Comparison of ENCODE assay signal across 8 cellular contexts in the genomic region with DNA sequence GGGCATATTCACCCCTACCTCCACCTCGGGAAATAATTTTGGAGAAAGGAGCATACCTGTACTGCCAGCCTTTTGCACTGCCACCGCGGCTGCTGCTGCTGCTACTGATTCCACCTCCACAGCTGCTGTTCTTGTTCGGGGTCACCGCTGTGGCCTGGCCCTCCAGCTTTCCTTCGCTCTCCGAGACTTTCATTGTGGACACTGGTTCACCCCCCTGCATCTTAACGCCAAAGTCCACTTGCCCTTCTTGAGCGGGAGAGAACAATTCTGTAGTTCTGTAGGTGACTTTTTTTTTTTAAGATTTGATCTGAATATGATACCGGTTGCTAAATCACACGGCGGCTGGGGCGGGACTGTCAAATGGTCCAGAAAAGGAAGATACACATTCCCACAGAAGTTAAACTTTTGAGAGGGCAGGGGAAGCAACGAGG. TPM values are rescaled to one million over a fixed set of nuclear protein-coding genes. Genes with fewer than 3 reads are reported as not detected.
DNase-seq lines count a peak whose midpoint lies in the region; ATAC-seq, FAIRE-seq and TF ChIP-seq lines count a peak whose summit lies in the region.

No MANE protein-coding gene starts in this region.

- H2BK15ac ChIP-seq in IMR-90 (ENCODE audit: low read depth, low read length) = no peak overlapping the region

- H3K9me1 ChIP-seq in IMR-90 (ENCODE audit: insufficient read depth, low read length) = no peaks in the 10 kb centered on the region

- FAIRE-seq in GM12878 (lab: Jason Lieb, UNC) (no peak), RCC 7860 (lab: Jason Lieb, UNC) (no peak)

- TSS peak; percentile 46 for BruUV-seq in Caco-2 (replicated peaks; lab: Mats Ljungman, UMichigan)
- TSS peak; percentile 66 for BruUV-seq in IMR-90 (replicated peaks; lab: Mats Ljungman, UMichigan)
- TSS peak; percentile 65 for BruUV-seq in GM12878 (replicated peaks; lab: Mats Ljungman, UMichigan)

- no peak overlapping the region for H2BK20ac ChIP-seq in IMR-90 (ENCODE audit: low read depth, low read length)

- H3K56ac ChIP-seq in IMR-90 (ENCODE audit: extremely low read depth, insufficient read depth, low read length) = peak overlapping the region; percentile 82

- H2AK9ac ChIP-seq in IMR-90 (replicated peaks; ENCODE audit: low read depth, low read length, poor library complexity) = peak overlapping the region; percentile 88

- peak overlapping the region; percentile 6; the same call in 1 of the 2 replicates for H4K5ac ChIP-seq in IMR-90 (ENCODE audit: low read depth, low read length)

- no peaks in the 10 kb centered on the region for H3K36me3 ChIP-seq in Caco-2 (ENCODE audit: control insufficient read depth, insufficient read depth, low read length)
- no peaks in the 10 kb centered on the region for H3K36me3 ChIP-seq in IMR-90 (ENCODE audit: control insufficient read depth, insufficient read depth, low read length)
- no peaks in the 10 kb centered on the region for H3K36me3 ChIP-seq in GM12878 (ENCODE audit: control insufficient read depth in 2 of 2, insufficient read depth in 2 of 2, low read length in 1 of 2)

- H3K18ac ChIP-seq in IMR-90 (ENCODE audit: low read depth, low read length) = no peak overlapping the region

- H3K4me1 Mint-ChIP-seq in Caco-2 (ENCODE audit: low read depth, unreplicated experiment) = peaks cover 8% of the 10 kb centered on the region
- H3K4me1 Mint-ChIP-seq in stimulated activated naive CD8-positive, alpha-beta T cell treated with anti-CD3 and anti-CD28 coated beads, Interleukin-15, amount 100 ng/mL, for 72 hours = peaks cover 47% of the 10 kb centered on the region

- H3K27ac ChIP-seq in IMR-90 (ENCODE audit: insufficient read depth, low read length) = peak overlapping the region; percentile 75
- H3K27ac ChIP-seq in GM12878 (ENCODE audit: control insufficient read depth, insufficient read depth) = peak overlapping the region; percentile 79

- H3K27me3 ChIP-seq in Caco-2 (replicated peaks; ENCODE audit: control insufficient read depth, insufficient read depth, low read length) = no peaks in the 10 kb centered on the region
- H3K27me3 ChIP-seq in IMR-90 (ENCODE audit: control insufficient read depth, insufficient read depth, low read length) = no peaks in the 10 kb centered on the region
- H3K27me3 ChIP-seq in GM12878 (replicated peaks in 1 of 2; ENCODE audit: control insufficient read depth in 2 of 2, insufficient read depth in 2 of 2, low read length in 1 of 2) = no peaks in the 10 kb centered on the region

- H2AFZ ChIP-seq in IMR-90 (replicated peaks; ENCODE audit: low read length, poor library complexity) (peak overlapping the region; percentile 98), GM12878 (ENCODE audit: control insufficient read depth, low read depth, low read length) (peak overlapping the region; percentile 72)

- 0% methylated on average over 1 of the region's 14 CpGs; no CpG with 5 or more reads in 1 of the 2 experiments for WGBS in IMR-90 (ENCODE audit: extremely low coverage in 2 of 2, insufficient read length in 1 of 2), 2 experiments
- WGBS in GM12878 (ENCODE audit: insufficient coverage, insufficient replicate concordance, low lambda C conversion rate, missing lambda C conversion rate) = 8% methylated on average over 14 of the region's 14 CpGs

- POLR2A ChIA-PET in Caco-2 (lab: Charles Lee) (no interaction called here), IMR-90 (lab: Charles Lee; ENCODE audit: unreplicated experiment) (interaction anchor here (0.5 kb wide), 1 partner anchor 81 kb away, joined by 3 read pairs; no protein-coding TSS in a partner anchor), GM12878 (lab: Charles Lee) (no interaction called here)

- H2BK5ac ChIP-seq in IMR-90 (ENCODE audit: low read depth, low read length, poor library complexity, severe bottlenecking) = peak overlapping the region; percentile 42

- TF ChIP-seq POLR2A in IMR-90 (IDR thresholded peaks at IDR 0.05; ENCODE audit: low read depth, low read length) (no peak), GM12878 (IDR thresholded peaks at IDR 0.05; ENCODE audit: low read depth, low read length) (no peak)

- no peak; the same call in 1 of the 2 replicates for ATAC-seq in IMR-90 (ENCODE audit: low read depth)
- 0 out of 3 replicates have a peak, but pooled peaks have one; percentile 2 for ATAC-seq in GM12878
- peak; percentile 24 for ATAC-seq in left colon
- ATAC-seq in stimulated activated naive CD8-positive, alpha-beta T cell treated with anti-CD3 and anti-CD28 coated beads, Interleukin-15, amount 100 ng/mL, for 72 hours = no peak

- peak overlapping the region; percentile 47; the same call in 1 of the 2 replicates for H4K91ac ChIP-seq in IMR-90 (ENCODE audit: insufficient read depth, low read depth, low read length)

- H3K9me3 ChIP-seq in Caco-2 (no peaks in the 10 kb centered on the region), IMR-90 (ENCODE audit: control insufficient read depth, insufficient read depth, low read length) (no peaks in the 10 kb centered on the region), GM12878 (replicated peaks; ENCODE audit: control insufficient read depth, insufficient read depth, low read length) (no peaks in the 10 kb centered on the region)

- peak overlapping the region; percentile 12 to 77; a peak in 2 of 4 replicates for H4K8ac ChIP-seq in IMR-90 (ENCODE audit: low read depth in 2 of 2, low read length in 2 of 2)

- CTCF ChIA-PET in Caco-2 (lab: Charles Lee) (interaction anchor here (0.7 kb wide), 1 partner anchor 8 kb away, joined by 3 read pairs; no protein-coding TSS in a partner anchor), IMR-90 (lab: Yijun Ruan, JAX) (interaction anchor here (1.1 kb wide), 1 partner anchor 18 kb away, joined by 4 read pairs; no protein-coding TSS in a partner anchor), GM12878 (lab: Yijun Ruan, JAX) (interaction anchor here (0.7 to 1.6 kb wide), 4 partner anchors 9 to 74 kb away, joined by 3 to 4 read pairs (median 3); a partner anchor contains a TSS)

- TF ChIP-seq EP300 in GM12878 (IDR thresholded peaks at IDR 0.05; ENCODE audit: borderline replicate concordance in 1 of 2, control insufficient read depth in 1 of 2, low read depth in 2 of 2, low read length in 2 of 2) = no peak

- peak overlapping the region; percentile 94 for H3K4me3 Mint-ChIP-seq in Caco-2 (ENCODE audit: unreplicated experiment)
- peak overlapping the region; percentile 93 for H3K4me3 Mint-ChIP-seq in stimulated activated naive CD8-positive, alpha-beta T cell treated with anti-CD3 and anti-CD28 coated beads, Interleukin-15, amount 100 ng/mL, for 72 hours

- in situ Hi-C loops in IMR-90 (cut with MboI; ENCODE audit: low sequenced_read_pairs) (loop anchor here (25.0 kb wide), 1 partner anchor 607 kb away; no protein-coding TSS in a partner anchor), GM12878 (cut with MboI) (loop anchor here (10.0 kb wide), 1 partner anchor 320 kb away; no protein-coding TSS in a partner anchor)

- intact Hi-C loops in Caco-2 (cut with micrococcal nuclease; ENCODE audit: unreplicated experiment) (loop anchor here (5.0 kb wide), 1 partner anchor 323 kb away; no protein-coding TSS in a partner anchor), IMR-90 (cut with micrococcal nuclease) (no loop called here), GM12878 (cut with micrococcal nuclease; ENCODE audit: unreplicated experiment) (loop anchor here (2.0 kb wide), 1 partner anchor 322 kb away; no protein-coding TSS in a partner anchor), left colon (cut with DNase I, micrococcal nuclease) (no loop called here)

- H3K4ac ChIP-seq in IMR-90 (ENCODE audit: low read depth, low read length) = peak overlapping the region; percentile 75

- H3K14ac ChIP-seq in IMR-90 (replicated peaks; ENCODE audit: low read depth, low read length) = peak overlapping the region; percentile 97

- H3K4me1 ChIP-seq in Caco-2 (peaks cover 35% of the 10 kb centered on the region), IMR-90 (ENCODE audit: control insufficient read depth, insufficient read depth, low read length) (no peaks in the 10 kb centered on the region; the same call in none of the 2 replicates), GM12878 (ENCODE audit: control insufficient read depth, insufficient read depth, low read length) (peaks cover 4% of the 10 kb centered on the region; the same call in 1 of the 2 replicates)

- peak overlapping the region; percentile 90 for H3K9ac ChIP-seq in IMR-90 (ENCODE audit: low read depth, low read length)
- H3K9ac ChIP-seq in GM12878 (ENCODE audit: control insufficient read depth, insufficient read depth, low read length) = peak overlapping the region; percentile 77

- peaks cover 6% of the 10 kb centered on the region for H3K36me3 Mint-ChIP-seq in Caco-2 (ENCODE audit: insufficient read depth, unreplicated experiment)

- H2BK120ac ChIP-seq in IMR-90 (ENCODE audit: low read depth, low read length) = no peak overlapping the region; the same call in 1 of the 2 replicates

- TF ChIP-seq RAD21 in IMR-90 (IDR thresholded peaks at IDR 0.05; ENCODE audit: low read length) (no peak), GM12878 (IDR thresholded peaks at IDR 0.05; ENCODE audit: insufficient read depth, low read depth, low read length) (no peak)

- peak overlapping the region; percentile 72 for H3K4me3 ChIP-seq in Caco-2 (ENCODE audit: low read depth, low read length)
- H3K4me3 ChIP-seq in IMR-90 (ENCODE audit: insufficient read depth, low read depth, low read length) = peak overlapping the region; percentile 84
- peak overlapping the region; percentile 96 for H3K4me3 ChIP-seq in GM12878

- peaks cover 10 to 39% of the 10 kb centered on the region in 2 experiments for H3K79me1 ChIP-seq in IMR-90 (ENCODE audit: low read depth in 1 of 2, low read length in 2 of 2)

- H3K27me3 Mint-ChIP-seq in Caco-2 (ENCODE audit: insufficient read depth, unreplicated experiment) = no peaks in the 10 kb centered on the region
- no peaks in the 10 kb centered on the region for H3K27me3 Mint-ChIP-seq in stimulated activated naive CD8-positive, alpha-beta T cell treated with anti-CD3 and anti-CD28 coated beads, Interleukin-15, amount 100 ng/mL, for 72 hours

- RAD21 ChIA-PET in GM12878 (lab: Charles Lee; ENCODE audit: unreplicated experiment) = interaction anchor here (1.1 kb wide), 1 partner anchor 9 kb away, joined by 4 read pairs; no protein-coding TSS in a partner anchor

- H3K4me2 ChIP-seq in IMR-90 (ENCODE audit: low read depth, low read length) (peak overlapping the region; percentile 90), GM12878 (ENCODE audit: control insufficient read depth, insufficient read depth) (peak overlapping the region; percentile 56)

- peaks cover 10% of the 10 kb centered on the region; the same call in 1 of the 2 replicates for H4K20me1 ChIP-seq in IMR-90 (ENCODE audit: insufficient read depth, low read length)
- H4K20me1 ChIP-seq in GM12878 (ENCODE audit: control insufficient read depth, insufficient read depth) = no peaks in the 10 kb centered on the region

- no peaks in the 10 kb centered on the region for H3K9me3 Mint-ChIP-seq in Caco-2 (ENCODE audit: unreplicated experiment)
- H3K9me3 Mint-ChIP-seq in stimulated activated naive CD8-positive, alpha-beta T cell treated with anti-CD3 and anti-CD28 coated beads, Interleukin-15, amount 100 ng/mL, for 72 hours = no peaks in the 10 kb centered on the region

- peak overlapping the region; percentile 99 for H3K23ac ChIP-seq in IMR-90 (ENCODE audit: low read depth, low read length)

- SMC1A ChIA-PET in GM12878 (lab: Charles Lee; ENCODE audit: uncharacterized antibody, unreplicated experiment) = interaction anchor here (0.7 to 1.0 kb wide), 2 partner anchors 10 to 830 kb away, joined by 3 to 4 read pairs; no protein-coding TSS in a partner anchor

- H3K79me2 ChIP-seq in GM12878 (ENCODE audit: control insufficient read depth, insufficient read depth, low read length) = peaks cover 51% of the 10 kb centered on the region

- peak overlapping the region; percentile 60 for H2AK5ac ChIP-seq in IMR-90 (ENCODE audit: low read depth, low read length)

- peak; percentile 31 to 42 for DNase-seq in Caco-2
- DNase-seq in IMR-90 = peak; percentile 22
- DNase-seq in GM12878 (ENCODE audit: low read depth, low spot score) = no peak
- DNase-seq in left colon = peak; percentile 40 to 56
- DNase-seq in stimulated activated naive CD8-positive, alpha-beta T cell treated with anti-CD3 and anti-CD28 coated beads, Interleukin-15, amount 100 ng/mL, for 72 hours = peak in 1 of 2 donors; percentile 8
- no peak for DNase-seq in SKM-1 treated with dmso at 0.1 percent for 144 hours (lab: John Stamatoyannopoulos, UW; ENCODE audit: unreplicated experiment)
- DNase-seq in KG1 (lab: John Stamatoyannopoulos, UW) = no peak
- DNase-seq in RCC 7860 (ENCODE audit: low spot score) = no peak

- TF ChIP-seq CTCF in Caco-2 (IDR thresholded peaks at IDR 0.05; ENCODE audit: insufficient read depth in 1 of 2, low read depth in 1 of 2, low read length in 1 of 2, severe bottlenecking in 1 of 2, unreplicated experiment in 1 of 2) (no peak), IMR-90 (conservative IDR thresholded peaks at IDR 0.05; ENCODE audit: low read depth, low read length) (no peak), GM12878 (IDR thresholded peaks at IDR 0.05 in 2 of 3, conservative IDR thresholded peaks at IDR 0.05 in 1 of 3; ENCODE audit: control insufficient read depth in 2 of 3, extremely low read depth in 1 of 3, insufficient read depth in 1 of 3, low read depth in 3 of 3, low read length in 3 of 3) (no peak)

- dilution Hi-C loops in IMR-90 (cut with HindIII; ENCODE audit: low sequenced_read_pairs, unreplicated experiment) = no loop called here

- peak overlapping the region; percentile 92 for H3K27ac Mint-ChIP-seq in Caco-2 (ENCODE audit: unreplicated experiment)
- H3K27ac Mint-ChIP-seq in stimulated activated naive CD8-positive, alpha-beta T cell treated with anti-CD3 and anti-CD28 coated beads, Interleukin-15, amount 100 ng/mL, for 72 hours = peak overlapping the region; percentile 92 to 94

RNA-seq across cellular contexts. Expression of a gene that starts 0.7 kb away (rescaled TPM):
- total RNA-seq in Caco-2 (2022) (16.8 and 19.2 TPM in 2 replicates), IMR-90 (2012; rRNA removed) (11.4 and 11.8 TPM in 2 replicates), GM12878 (2014; rRNA removed) (11.3 and 13.6 TPM in 2 replicates), GM12878 (2014; rRNA removed; fragmentation: Illumina TruSeq; extraction: Trizol) (13.6 and 13.8 TPM in 2 replicates), GM12878 (2021) (15.2 and 15.8 TPM in 2 replicates), left colon (10 to 100 TPM; 17.0 to 24.1 TPM)
- polyA plus RNA-seq in IMR-90 (2012; rRNA removed) (3.3 and 4.2 TPM in 2 replicates), GM12878 (2011; rRNA removed) (10.6 and 13.2 TPM in 2 replicates), GM12878 (2014; fragmentation: Illumina TruSeq; extraction: Trizol) (19.0 and 22.5 TPM in 2 replicates), GM12878 (2014; fragmentation: Nextera tagmentation; extraction: Ambion mirVana) (10 to 100 TPM in 1 of 2 experiments, 1 to 10 TPM in 1; 9.6 to 11.7 TPM), GM12878 (2014; rRNA removed) (8.2 and 8.4 TPM in 2 replicates), GM12878 (2016; fragmentation: Nextera tagmentation; extraction: Ambion mirVana) (10 to 100 TPM; 13.6 to 13.9 TPM)
- polyA plus RNA-seq in IMR-90 (2012; cell fraction: cytosol; rRNA removed) = 0.69 and 0.75 TPM in 2 replicates
- 0.24 and 2.3 TPM in 2 replicates for polyA plus RNA-seq in IMR-90 (2012; cell fraction: nucleus; rRNA removed; ENCODE audit: low replicate concordance)
- total RNA-seq in GM12878 (2013; cell fraction: nucleolus; rRNA removed) = 6.0 and 7.3 TPM in 2 replicates
- polyA plus RNA-seq in GM12878 (2011; ENCODE audit: low read depth) = 4.6 TPM
- polyA plus RNA-seq in GM12878 (2011; cell fraction: cytosol; rRNA removed) = 5.3 TPM in 2 replicates
- polyA plus RNA-seq in GM12878 (2011; cell fraction: nucleus; rRNA removed) = 3.5 and 5.1 TPM in 2 replicates
- 5.9 and 6.2 TPM in 2 replicates for polyA plus RNA-seq in GM12878 (2012)
- polyA minus RNA-seq in GM12878 (2011; rRNA and poly(A)+ RNA removed) = 16.1 and 26.3 TPM in 2 replicates
- polyA minus RNA-seq in GM12878 (2011; cell fraction: cytosol; rRNA and poly(A)+ RNA removed) = 5.3 and 6.2 TPM in 2 replicates
- 3.5 and 5.2 TPM in 2 replicates for polyA minus RNA-seq in GM12878 (2011; cell fraction: nucleus; rRNA and poly(A)+ RNA removed)

Comparison
In these comparisons a context has a peak if more than half of its experiments do, and no peak if none do; other contexts are left out.
1. DNase-seq: peak in Caco-2 (2 of 2), IMR-90 (single experiment) and left colon (2 of 2); none in GM12878 (single experiment), SKM-1 treated with dmso at 0.1 percent for 144 hours (single experiment), KG1 (single experiment) and RCC 7860 (single experiment).
2. ATAC-seq: peak in GM12878 (single experiment) and left colon (single experiment); none in IMR-90 (single experiment) and stimulated activated naive CD8-positive, alpha-beta T cell treated with anti-CD3 and anti-CD28 coated beads, Interleukin-15, amount 100 ng/mL, for 72 hours (single experiment).
3. intact Hi-C loops: an anchor here in Caco-2 (5.0 kb wide) and GM12878 (2.0 kb wide); none called in IMR-90 and left colon.
4. Peak in every context shown above with its lines, with median percentiles within 50 percentile points of each other: H3K4me3 ChIP-seq.